In genomic region chr6:2387445-2387844, GRCh38 we compare ENCODE assay signal across 14 cellular contexts.
"Had no signal": no experiment of that assay in that cellular context is flagged by ENCODE, and none has a peak within 500 bp of the region (broad histone marks: within the 10 kb centered on the region; RNA-seq: fewer than 3 reads in every experiment).

No MANE protein-coding gene starts in this region.

- H3K4me1 Mint-ChIP-seq: central memory CD8-positive, alpha-beta T cell; neural crest cell had no signal

- ATAC-seq: esophagus mucosa, left lobe of liver, right cardiac atrium had no signal

- DNase-seq: activated gamma-delta T cell treated with Interleukin-2 at 50 U/mL for 16 hours, amniotic stem cell, right cardiac atrium had no signal

- H3K4me1 ChIP-seq: prostate gland, SJSA1 had no signal

- H3K4me2 ChIP-seq: hepatocyte had no signal

- H3K27me3 ChIP-seq: hepatocyte, SJSA1 had no signal

- H3K4me3 Mint-ChIP-seq: central memory CD8-positive, alpha-beta T cell; neural crest cell; stimulated activated naive CD8-positive, alpha-beta T cell treated with anti-CD3 and anti-CD28 coated beads, Interleukin-15, Interleukin-2, amounts not matched to agents 100 ng/mL and 50 ng/mL, for 24 hours; type B pancreatic cell had no signal

- H3K27ac Mint-ChIP-seq: stimulated activated naive CD8-positive, alpha-beta T cell treated with anti-CD3 and anti-CD28 coated beads, Interleukin-15, Interleukin-2, amounts not matched to agents 100 ng/mL and 50 ng/mL, for 24 hours; type B pancreatic cell had no signal

- H3K27ac ChIP-seq: coronary artery, hepatocyte, prostate gland, SJSA1, skin epidermis had no signal

- H3K36me3 ChIP-seq: prostate gland, SJSA1 had no signal

- H3K27me3 Mint-ChIP-seq: central memory CD8-positive, alpha-beta T cell; stimulated activated naive CD8-positive, alpha-beta T cell treated with anti-CD3 and anti-CD28 coated beads, Interleukin-15, Interleukin-2, amounts not matched to agents 100 ng/mL and 50 ng/mL, for 24 hours; type B pancreatic cell had no signal

- H3K9me3 ChIP-seq: prostate gland, SJSA1 had no signal

- H3K4me3 ChIP-seq: coronary artery, hepatocyte, prostate gland, SJSA1, skin epidermis had no signal

- H2AFZ ChIP-seq: hepatocyte had no signal

- H3K9me3 Mint-ChIP-seq: central memory CD8-positive, alpha-beta T cell had no signal

- H3K79me2 ChIP-seq: hepatocyte had no signal
